In genomic region chr7:6924523-6924922, GRCh38 we compare ENCODE assay signal across 3 cellular contexts.
DNase-seq lines count a peak whose midpoint lies in the region; TF ChIP-seq lines count a peak whose summit lies in the region.
"Not testable (repeated sequence)": the region's sequence is repeated elsewhere in the genome, so short reads cannot be mapped to it uniquely, and the experiment has no call there.

No MANE protein-coding gene starts in this region.

- DNase-seq in Caco-2, Calu3, HFFc6: not testable (repeated sequence)

- H3K9me3 Mint-ChIP-seq in Caco-2 (ENCODE audit: unreplicated experiment); Calu3 (ENCODE audit: low read depth, unreplicated experiment): not testable (repeated sequence)
- H3K9me3 Mint-ChIP-seq in HFFc6 = peaks cover 11% of the 10 kb centered on the region; the same call in 1 of the 2 replicates

- not testable (repeated sequence) for H3K27me3 Mint-ChIP-seq in Caco-2 (ENCODE audit: insufficient read depth, unreplicated experiment); Calu3 (ENCODE audit: unreplicated experiment); HFFc6 (ENCODE audit: insufficient read depth)

- BruUV-seq in Caco-2 (replicated peaks; lab: Mats Ljungman, UMichigan); Calu3 (replicated peaks; lab: Mats Ljungman, UMichigan): not testable (repeated sequence)

- TF ChIP-seq CTCF in Caco-2 (IDR thresholded peaks at IDR 0.05; ENCODE audit: insufficient read depth in 1 of 2, low read depth in 1 of 2, low read length in 1 of 2, severe bottlenecking in 1 of 2, unreplicated experiment in 1 of 2); Calu3 (IDR thresholded peaks at IDR 0.05; ENCODE audit: unreplicated experiment); HFFc6 (IDR thresholded peaks at IDR 0.05): not testable (repeated sequence)

- CTCF ChIA-PET in Caco-2 (lab: Charles Lee); Calu3 (lab: Charles Lee): not testable (repeated sequence)

- H3K4me1 Mint-ChIP-seq in Caco-2 (ENCODE audit: low read depth, unreplicated experiment) = not testable (repeated sequence)
- H3K4me1 Mint-ChIP-seq in Calu3 (ENCODE audit: low read depth, unreplicated experiment) (peaks cover 34% of the 10 kb centered on the region), HFFc6 (ENCODE audit: low read depth) (peaks cover 24% of the 10 kb centered on the region)

- H3K4me3 Mint-ChIP-seq in Caco-2 (ENCODE audit: unreplicated experiment); Calu3 (ENCODE audit: low read depth, unreplicated experiment); HFFc6: not testable (repeated sequence)

- not testable (repeated sequence) for H3K9me3 ChIP-seq in Caco-2

- intact Hi-C loops in Caco-2 (cut with micrococcal nuclease; ENCODE audit: unreplicated experiment); Calu3 (cut with micrococcal nuclease; ENCODE audit: unreplicated experiment): not testable (repeated sequence)

- H3K27ac Mint-ChIP-seq in Caco-2 (ENCODE audit: unreplicated experiment) (peak overlapping the region; percentile 45), Calu3 (ENCODE audit: unreplicated experiment) (peak overlapping the region; percentile 36), HFFc6 (peak overlapping the region; percentile 40; the same call in 1 of the 2 replicates)

- not testable (repeated sequence) for H3K27me3 ChIP-seq in Caco-2 (replicated peaks; ENCODE audit: control insufficient read depth, insufficient read depth, low read length)

- H3K36me3 ChIP-seq in Caco-2 (ENCODE audit: control insufficient read depth, insufficient read depth, low read length) = not testable (repeated sequence)

- POLR2A ChIA-PET in Caco-2 (lab: Charles Lee) = not testable (repeated sequence)

- not testable (repeated sequence) for H3K4me1 ChIP-seq in Caco-2

- H3K4me3 ChIP-seq in Caco-2 (ENCODE audit: low read depth, low read length) = not testable (repeated sequence)

- H3K36me3 Mint-ChIP-seq in Caco-2 (ENCODE audit: insufficient read depth, unreplicated experiment); HFFc6 (ENCODE audit: low read depth): not testable (repeated sequence)
- peaks cover 19% of the 10 kb centered on the region for H3K36me3 Mint-ChIP-seq in Calu3 (ENCODE audit: insufficient read depth, unreplicated experiment)
